In genomic region chr1:52603680-52604501, GRCh38 we compare ENCODE assay signal across 8 cellular contexts. TPM values are rescaled to one million over a fixed set of nuclear protein-coding genes. Genes with fewer than 3 reads are reported as not detected.
DNase-seq lines count a peak whose midpoint lies in the region; ATAC-seq and TF ChIP-seq lines count a peak whose summit lies in the region.
"Had no signal": no experiment of that assay in that cellular context is flagged by ENCODE, and none has a peak within 500 bp of the region (broad histone marks: within the 10 kb centered on the region; RNA-seq: fewer than 3 reads in every experiment).

No MANE protein-coding gene starts in this region.

- H4K20me1 ChIP-seq in PC-3 (ENCODE audit: low read length), result no peaks in the 10 kb centered on the region

- no peak overlapping the region for H3K9ac ChIP-seq in PC-3 (ENCODE audit: low read length)

- TF ChIP-seq CTCF in PC-3 (conservative IDR thresholded peaks at IDR 0.05; ENCODE audit: low read depth, low read length) (no peak), epithelial cell of esophagus (IDR thresholded peaks at IDR 0.05; ENCODE audit: insufficient read depth, low read depth, low read length, missing control alignments) (no peak)

- intact Hi-C loops in PC-3 (cut with micrococcal nuclease), result no loop called here

- H3K9me2 ChIP-seq in PC-3 (replicated peaks; ENCODE audit: low read length), result no peaks in the 10 kb centered on the region

- no peaks in the 10 kb centered on the region for H3F3A ChIP-seq in PC-3 (ENCODE audit: low read length, unreplicated experiment)

- POLR2A ChIA-PET in PC-3 (lab: Charles Lee; ENCODE audit: unreplicated experiment), result interaction anchor here (0.5 kb wide), 1 partner anchor 237 kb away, joined by 3 read pairs; no protein-coding TSS in a partner anchor

- no peaks in the 10 kb centered on the region for H3K36me3 ChIP-seq in PC-3 (ENCODE audit: low read depth, low read length)

- no peaks in the 10 kb centered on the region; the same call in 1 of the 2 replicates for H3K4me1 ChIP-seq in PC-3 (ENCODE audit: insufficient read depth, low read length)

- DNase-seq in GM03348 (ENCODE audit: low spot score) (peak; percentile 9), PC-3 (peak; percentile 81), epithelial cell of esophagus (ENCODE audit: low read depth) (peak; percentile 76), renal cortical epithelial cell (ENCODE audit: low read depth) (peak; percentile 63), NCI-H345 (lab: John Stamatoyannopoulos, UW) (no peak), NOMO-1 treated with dmso at 0.1 percent for 144 hours (lab: John Stamatoyannopoulos, UW; ENCODE audit: unreplicated experiment) (no peak), NCI-H2029 treated with DMSO at 0.1 percent for 48 hours (lab: John Stamatoyannopoulos, UW) (no peak)
- DNase-seq: NCI-H146 had no signal

- CTCF ChIA-PET in PC-3 (lab: Charles Lee), result no interaction called here

- no peaks in the 10 kb centered on the region for H3K79me2 ChIP-seq in PC-3 (ENCODE audit: low read length)

- H3K27me3 ChIP-seq in PC-3 (ENCODE audit: low read length), result no peaks in the 10 kb centered on the region

- no peak overlapping the region for H3K4me2 ChIP-seq in PC-3 (ENCODE audit: low read length)

- peak overlapping the region; percentile 29; the same call in 1 of the 2 replicates for H2AFZ ChIP-seq in PC-3 (ENCODE audit: low read length)

- BruUV-seq in PC-3 (replicated peaks; lab: Mats Ljungman, UMichigan), result no TSS peak

- no peaks in the 10 kb centered on the region for H3K9me3 ChIP-seq in PC-3 (ENCODE audit: low read length)

- H3K4me3 ChIP-seq in PC-3 (ENCODE audit: low read length), result no peak overlapping the region
- H3K4me3 ChIP-seq in epithelial cell of esophagus (ENCODE audit: low read length), result no peak overlapping the region

- ATAC-seq in PC-3, result peak; percentile 60

- H3K27ac ChIP-seq in PC-3 (ENCODE audit: low read length), result no peak overlapping the region

RNA-seq across cellular contexts. Expression of gene GPX7, which starts 1.7 kb away (rescaled TPM):
- not detected in 2 replicates for total RNA-seq in PC-3 (2014; rRNA removed)
- 23.7 and 26.9 TPM in 2 replicates for total RNA-seq in renal cortical epithelial cell

RNA-seq across cellular contexts. Expression of gene SHISAL2A, which starts 29.1 kb away (rescaled TPM):
- total RNA-seq in PC-3 (2014; rRNA removed) (not detected in 2 replicates), renal cortical epithelial cell (not detected in 2 replicates)

RNA-seq across cellular contexts. Expression of gene TUT4, which starts 51.0 kb away (rescaled TPM):
- 36.1 and 37.4 TPM in 2 replicates for total RNA-seq in PC-3 (2014; rRNA removed)
- 15.1 and 52.5 TPM in 2 replicates for total RNA-seq in renal cortical epithelial cell

Comparison
In these comparisons a context has a peak if more than half of its experiments do, and no peak if none do; other contexts are left out.
1. DNase-seq: peak in GM03348 (single experiment), PC-3 (single experiment), epithelial cell of esophagus (single experiment) and renal cortical epithelial cell (single experiment); none in NCI-H345 (single experiment), NOMO-1 treated with dmso at 0.1 percent for 144 hours (single experiment) and NCI-H2029 treated with DMSO at 0.1 percent for 48 hours (single experiment).
2. RNA of gene GPX7, which starts 1.7 kb away (total RNA-seq): 23.7 to 26.9 TPM in renal cortical epithelial cell; not detected in PC-3; every median in the first group is over 10 times any median in the second.